In genomic region chr10:132270256-132270655, GRCh38 we compare ENCODE assay signal across 1 cellular context.
TF ChIP-seq lines count a peak whose summit lies in the region.

No MANE protein-coding gene starts in this region.

TF ChIP-seq in neural cell, 6 proteins besides CTCF, POLR2A, EP300 and RAD21 (continued from another document):
- TF ChIP-seq REST (IDR thresholded peaks at IDR 0.05; ENCODE audit: borderline replicate concordance) (no peak), SMC3 (conservative IDR thresholded peaks at IDR 0.05; ENCODE audit: poor library complexity) (no peak), EZH2 (IDR thresholded peaks at IDR 0.05; ENCODE audit: borderline replicate concordance, insufficient read depth, low read length, poor library complexity, severe bottlenecking) (no peak)
